Comparison of ENCODE assay signal across 17 cellular contexts in genomic region chr2:225017713-225018112, GRCh38. TPM values are rescaled to one million over a fixed set of nuclear protein-coding genes. Genes with fewer than 3 reads are reported as not detected.
DNase-seq lines count a peak whose midpoint lies in the region; ATAC-seq and TF ChIP-seq lines count a peak whose summit lies in the region.
"Had no signal": no experiment of that assay in that cellular context is flagged by ENCODE, and none has a peak within 500 bp of the region (broad histone marks: within the 10 kb centered on the region; RNA-seq: fewer than 3 reads in every experiment).

No MANE protein-coding gene starts in this region.

- peak overlapping the region; percentile 42 for H3K27ac Mint-ChIP-seq in central memory CD8-positive, alpha-beta T cell (ENCODE audit: low read depth)

- peak overlapping the region; percentile 12 for H2AFZ ChIP-seq in HCT116 (ENCODE audit: low read depth, low read length, poor library complexity, severe bottlenecking)

- no peak for TF ChIP-seq POLR2A in HCT116 (IDR thresholded peaks at IDR 0.05; ENCODE audit: borderline replicate concordance, extremely low read depth, insufficient read depth, insufficient read length)

- intact Hi-C loops in HCT116 (cut with micrococcal nuclease) = no loop called here
- intact Hi-C loops in mucosa of descending colon (cut with DNase I, micrococcal nuclease) = no loop called here
- intact Hi-C loops in colonic mucosa (cut with DNase I) = no loop called here

- no peak overlapping the region for H3K27ac ChIP-seq in HCT116 (ENCODE audit: low read depth, low read length)
- H3K27ac ChIP-seq in colonic mucosa = no peak overlapping the region
- H3K27ac ChIP-seq: esophagus squamous epithelium, stomach had no signal

- DNase-seq in AG09319 (ENCODE audit: extremely low read depth, low read depth) = no peak
- DNase-seq in HCT116 (ENCODE audit: low read depth, low spot score) = no peak
- no peak for DNase-seq in central memory CD8-positive, alpha-beta T cell (ENCODE audit: low spot score in 2 of 2)
- no peak for DNase-seq in mucosa of descending colon
- no peak for DNase-seq in NCI-H526 treated with DMSO at 0.1 percent for 48 hours (lab: John Stamatoyannopoulos, UW)
- DNase-seq in HuH-7.5 (ENCODE audit: low spot score) = no peak
- no peak for DNase-seq in colonic mucosa
- DNase-seq in NCI-H748 (lab: John Stamatoyannopoulos, UW; ENCODE audit: unreplicated experiment) = no peak
- DNase-seq: activated gamma-delta T cell treated with Interleukin-2 at 50 U/mL for 16 hours; DMS79; esophagus squamous epithelium; hippocampal formation; left cardiac atrium; NCI-H1436 treated with DMSO at 0.1 percent for 48 hours; NCI-H524; stimulated activated CD4-positive, alpha-beta T cell treated with anti-CD3 and anti-CD28 coated beads, Interleukin-15, amount 100 ng/mL, for 24 hours; stomach had no signal

- no peaks in the 10 kb centered on the region for H3K9me3 Mint-ChIP-seq in central memory CD8-positive, alpha-beta T cell

- H3K4me3 ChIP-seq in HCT116 (replicated peaks in 1 of 2; ENCODE audit: low read depth in 1 of 2, low read length in 2 of 2) (no peak overlapping the region), mucosa of descending colon (no peak overlapping the region), colonic mucosa (no peak overlapping the region)
- H3K4me3 ChIP-seq: esophagus squamous epithelium, stomach had no signal

- POLR2A ChIA-PET in HCT116 (lab: Charles Lee) = no interaction called here

- H3K36me3 Mint-ChIP-seq in central memory CD8-positive, alpha-beta T cell (ENCODE audit: insufficient read depth) = peaks cover 3% of the 10 kb centered on the region

- peaks cover 51% of the 10 kb centered on the region for H3K4me1 Mint-ChIP-seq in central memory CD8-positive, alpha-beta T cell

- H3K36me3 ChIP-seq in HCT116 (ENCODE audit: control insufficient read depth in 1 of 2, insufficient read depth in 2 of 2, low read length in 2 of 2) (no peaks in the 10 kb centered on the region), mucosa of descending colon (ENCODE audit: low read depth) (no peaks in the 10 kb centered on the region), colonic mucosa (no peaks in the 10 kb centered on the region)
- H3K36me3 ChIP-seq: esophagus squamous epithelium, stomach had no signal

- H3K79me2 ChIP-seq in HCT116 (ENCODE audit: insufficient read depth, low read length) = no peaks in the 10 kb centered on the region

- no peak; the same call in 1 of the 2 replicates for TF ChIP-seq RAD21 in HCT116 (IDR thresholded peaks at IDR 0.05; ENCODE audit: low read depth)

- H3K4me2 ChIP-seq in HCT116 (ENCODE audit: low read length) = no peak overlapping the region

- H3K4me1 ChIP-seq in HCT116 (ENCODE audit: control insufficient read depth in 1 of 2, insufficient read depth in 2 of 2, low read length in 2 of 2) (no peaks in the 10 kb centered on the region), mucosa of descending colon (ENCODE audit: low read depth) (peaks cover 10% of the 10 kb centered on the region), colonic mucosa (no peaks in the 10 kb centered on the region)
- H3K4me1 ChIP-seq: esophagus squamous epithelium had no signal

- peak; percentile 11; the same call in 1 of the 2 replicates for TF ChIP-seq CTCF in AG09319 (IDR thresholded peaks at IDR 0.05; ENCODE audit: low read depth, low read length)
- peak in 1 of 3 experiments; percentile 23; a peak in 1 of 6 replicates for TF ChIP-seq CTCF in HCT116 (IDR thresholded peaks at IDR 0.05 in 2 of 3, conservative IDR thresholded peaks at IDR 0.05 in 1 of 3; ENCODE audit: borderline replicate concordance in 1 of 3, insufficient read depth in 1 of 3, low read depth in 2 of 3, low read length in 2 of 3)
- TF ChIP-seq CTCF in mucosa of descending colon (IDR thresholded peaks at IDR 0.05) = no peak
- no peak for TF ChIP-seq CTCF in colonic mucosa (IDR thresholded peaks at IDR 0.05)

- H3K9me2 ChIP-seq in HCT116 (ENCODE audit: insufficient read depth) = no peaks in the 10 kb centered on the region

- H3K27me3 ChIP-seq in HCT116 (ENCODE audit: insufficient read depth, low read length) = no peaks in the 10 kb centered on the region
- H3K27me3 ChIP-seq in colonic mucosa = no peaks in the 10 kb centered on the region
- H3K27me3 ChIP-seq: esophagus squamous epithelium, stomach had no signal

- CTCF ChIA-PET in HCT116 (lab: Charles Lee) = no interaction called here

- no peak overlapping the region for H3K4me3 Mint-ChIP-seq in central memory CD8-positive, alpha-beta T cell

- H3K27me3 Mint-ChIP-seq in central memory CD8-positive, alpha-beta T cell = no peaks in the 10 kb centered on the region

- H3K9me3 ChIP-seq in HCT116 (ENCODE audit: control insufficient read depth in 1 of 2, insufficient read depth in 1 of 2, low read depth in 1 of 2, low read length in 2 of 2) (no peaks in the 10 kb centered on the region), mucosa of descending colon (no peaks in the 10 kb centered on the region), colonic mucosa (no peaks in the 10 kb centered on the region)
- H3K9me3 ChIP-seq: esophagus squamous epithelium, stomach had no signal

- no peak for ATAC-seq in HCT116
- ATAC-seq in central memory CD8-positive, alpha-beta T cell (replicated peaks; ENCODE audit: extremely low read depth, poor library complexity, severe bottlenecking) = no peak
- peak; percentile 79 for ATAC-seq in mucosa of descending colon
- ATAC-seq: left cardiac atrium had no signal

- no peaks in the 10 kb centered on the region for H4K20me1 ChIP-seq in HCT116 (ENCODE audit: insufficient read depth)

- RAD21 ChIA-PET in HCT116 (lab: Charles Lee; ENCODE audit: low non-redundant PET in 1 of 2, low total read pairs in 2 of 2, uncharacterized antibody in 2 of 2, unreplicated experiment in 2 of 2) = no interaction called here

- H3K9ac ChIP-seq in HCT116 (ENCODE audit: low read length) (no peak overlapping the region), colonic mucosa (ENCODE audit: low read depth in 2 of 2, low read length in 2 of 2) (no peak overlapping the region)

- BruUV-seq in HCT116 (replicated peaks; lab: Mats Ljungman, UMichigan) = no TSS peak

TF ChIP-seq in HCT116, 20 proteins besides CTCF, POLR2A, EP300 and RAD21:
- no peak for TF ChIP-seq EZH2phosphoT487 (IDR thresholded peaks at IDR 0.05; ENCODE audit: borderline replicate concordance)
- no peak for TF ChIP-seq SP1 (IDR thresholded peaks at IDR 0.05; ENCODE audit: low read depth)
- TF ChIP-seq ZNF274 (IDR thresholded peaks at IDR 0.05; ENCODE audit: low read depth, low read length) = no peak
- TF ChIP-seq SRF (IDR thresholded peaks at IDR 0.05; ENCODE audit: low read depth) = no peak
- TF ChIP-seq, protein P1, sequence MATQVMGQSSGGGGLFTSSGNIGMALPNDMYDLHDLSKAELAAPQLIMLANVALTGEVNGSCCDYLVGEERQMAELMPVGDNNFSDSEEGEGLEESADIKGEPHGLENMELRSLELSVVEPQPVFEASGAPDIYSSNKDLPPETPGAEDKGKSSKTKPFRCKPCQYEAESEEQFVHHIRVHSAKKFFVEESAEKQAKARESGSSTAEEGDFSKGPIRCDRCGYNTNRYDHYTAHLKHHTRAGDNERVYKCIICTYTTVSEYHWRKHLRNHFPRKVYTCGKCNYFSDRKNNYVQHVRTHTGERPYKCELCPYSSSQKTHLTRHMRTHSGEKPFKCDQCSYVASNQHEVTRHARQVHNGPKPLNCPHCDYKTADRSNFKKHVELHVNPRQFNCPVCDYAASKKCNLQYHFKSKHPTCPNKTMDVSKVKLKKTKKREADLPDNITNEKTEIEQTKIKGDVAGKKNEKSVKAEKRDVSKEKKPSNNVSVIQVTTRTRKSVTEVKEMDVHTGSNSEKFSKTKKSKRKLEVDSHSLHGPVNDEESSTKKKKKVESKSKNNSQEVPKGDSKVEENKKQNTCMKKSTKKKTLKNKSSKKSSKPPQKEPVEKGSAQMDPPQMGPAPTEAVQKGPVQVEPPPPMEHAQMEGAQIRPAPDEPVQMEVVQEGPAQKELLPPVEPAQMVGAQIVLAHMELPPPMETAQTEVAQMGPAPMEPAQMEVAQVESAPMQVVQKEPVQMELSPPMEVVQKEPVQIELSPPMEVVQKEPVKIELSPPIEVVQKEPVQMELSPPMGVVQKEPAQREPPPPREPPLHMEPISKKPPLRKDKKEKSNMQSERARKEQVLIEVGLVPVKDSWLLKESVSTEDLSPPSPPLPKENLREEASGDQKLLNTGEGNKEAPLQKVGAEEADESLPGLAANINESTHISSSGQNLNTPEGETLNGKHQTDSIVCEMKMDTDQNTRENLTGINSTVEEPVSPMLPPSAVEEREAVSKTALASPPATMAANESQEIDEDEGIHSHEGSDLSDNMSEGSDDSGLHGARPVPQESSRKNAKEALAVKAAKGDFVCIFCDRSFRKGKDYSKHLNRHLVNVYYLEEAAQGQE (IDR thresholded peaks at IDR 0.05; ENCODE audit: low read depth) = no peak
- no peak for TF ChIP-seq CBX3 (IDR thresholded peaks at IDR 0.05; ENCODE audit: low read depth)
- no peak for TF ChIP-seq YY1 (IDR thresholded peaks at IDR 0.05; ENCODE audit: extremely low read depth, insufficient replicate concordance, low read depth, low read length)

RNA-seq across cellular contexts. Expression of gene DOCK10, which starts 24.6 kb away (rescaled TPM):
- total RNA-seq in HCT116 (2021; ENCODE audit: unreplicated experiment) = 0.54 TPM
- polyA plus RNA-seq in HCT116 (2012) = not detected in 2 replicates
- 10 to 100 TPM; 13.3 to 20.6 (median 14.7) TPM for total RNA-seq in mucosa of descending colon
- total RNA-seq in colonic mucosa = 10 to 100 TPM; 13.5 to 17.4 TPM
